Comparison of ENCODE assay signal across 16 cellular contexts in genomic region chr14:65231286-65231980, GRCh38.
A peak's percentile ranks its signal among the peaks of the same experiment; 100 is the strongest.
DNase-seq lines count a peak whose midpoint lies in the region; ATAC-seq and TF ChIP-seq lines count a peak whose summit lies in the region.
"Had no signal": no experiment of that assay in that cellular context is flagged by ENCODE, and none has a peak within 500 bp of the region (broad histone marks: within the 10 kb centered on the region; RNA-seq: fewer than 3 reads in every experiment).

No MANE protein-coding gene starts in this region.

- peaks cover 4 to 16% (median 9%) of the 10 kb centered on the region in 5 experiments for H3K9me3 Mint-ChIP-seq in brain
- H3K9me3 Mint-ChIP-seq: naive thymus-derived CD4-positive, alpha-beta T cell had no signal

- ATAC-seq in heart right ventricle (no peak), Right ventricle myocardium superior (ENCODE audit: poor library complexity) (no peak), GM21526 (IDR thresholded peaks at IDR 0.05; ENCODE audit: low FRiP score, unreplicated experiment) (no peak)
- ATAC-seq: activated CD8-positive, alpha-beta T cell treated with anti-CD3 and anti-CD28 coated beads, Interleukin-2, amount 10 ng/mL, durations not matched to agents 7 days and 5 days; esophagus mucosa; naive thymus-derived CD4-positive, alpha-beta T cell had no signal

- DNase-seq in heart right ventricle = no peak
- no peak for DNase-seq in Right ventricle myocardium superior
- no peak for DNase-seq in NCI-H2227 (lab: John Stamatoyannopoulos, UW; ENCODE audit: unreplicated experiment)
- no peak for DNase-seq in iPS-NIHi7 (ENCODE audit: extremely low spot score)
- no peak for DNase-seq in AML-193 (lab: John Stamatoyannopoulos, UW)
- DNase-seq: activated CD8-positive, alpha-beta T cell treated with anti-CD3 and anti-CD28 coated beads, Interleukin-2, amount 10 ng/mL, durations not matched to agents 7 days and 5 days; activated naive CD4-positive, alpha-beta T cell treated with Interleukin-2 at 50 U/mL for 16 hours; DND-41; naive thymus-derived CD4-positive, alpha-beta T cell; NCI-H524 treated with DMSO at 0.1 percent for 48 hours; T1000 had no signal

- H3K9ac ChIP-seq in mucosa of stomach (ENCODE audit: low read length) = peak overlapping the region; percentile 8

- H3K4me1 Mint-ChIP-seq in brain = peaks cover 44% of the 10 kb centered on the region

- peak overlapping the region in 1 of 5 experiments; percentile 36 for H3K4me3 Mint-ChIP-seq in brain
- H3K4me3 Mint-ChIP-seq: activated CD8-positive, alpha-beta T cell treated with anti-CD3 and anti-CD28 coated beads, Interleukin-2, amount 10 ng/mL, durations not matched to agents 7 days and 5 days had no signal

- TF ChIP-seq CTCF in heart right ventricle (IDR thresholded peaks at IDR 0.05) (no peak), brain (conservative IDR thresholded peaks at IDR 0.05) (no peak)

- H3K27ac ChIP-seq in heart right ventricle = peak overlapping the region in 8 of 10 donors; percentile 54 to 95 (median 87)

- no peaks in the 10 kb centered on the region for H3K27me3 Mint-ChIP-seq in brain
- H3K27me3 Mint-ChIP-seq: naive thymus-derived CD4-positive, alpha-beta T cell had no signal

- H3K36me3 ChIP-seq in heart right ventricle (no peaks in the 10 kb centered on the region), mucosa of stomach (ENCODE audit: control insufficient read depth, insufficient read depth, low read length) (no peaks in the 10 kb centered on the region)
- H3K36me3 ChIP-seq: tibial artery had no signal

- H3K27me3 ChIP-seq in heart right ventricle = no peaks in the 10 kb centered on the region
- no peaks in the 10 kb centered on the region for H3K27me3 ChIP-seq in mucosa of stomach (ENCODE audit: control insufficient read depth, insufficient read depth, low read length)
- H3K27me3 ChIP-seq: tibial artery had no signal

- H3K4me1 ChIP-seq in heart right ventricle = peaks cover 0 to 43% (median 11%) of the 10 kb centered on the region in 9 donors
- H3K4me1 ChIP-seq in mucosa of stomach (ENCODE audit: control insufficient read depth, insufficient read depth, low read length) = peaks cover 50% of the 10 kb centered on the region

- WGBS in heart right ventricle, 2 donors = 88 to 92% methylated on average over 6 of the region's 6 CpGs

- no peak overlapping the region for H3K4me3 ChIP-seq in heart right ventricle
- no peak overlapping the region for H3K4me3 ChIP-seq in mucosa of stomach (ENCODE audit: low read length)
- H3K4me3 ChIP-seq: tibial artery had no signal

- H3K9me3 ChIP-seq in heart right ventricle (no peaks in the 10 kb centered on the region), mucosa of stomach (ENCODE audit: control insufficient read depth, low read length) (no peaks in the 10 kb centered on the region)
- H3K9me3 ChIP-seq: tibial artery had no signal

- intact Hi-C loops in heart right ventricle (cut with DNase I) = loop anchor here in 1 of 10 donors (10.0 kb wide), 1 partner anchor 103 kb away; no protein-coding TSS in a partner anchor
- intact Hi-C loops in Right ventricle myocardium superior (cut with DNase I) = no loop called here

- peaks cover 3% of the 10 kb centered on the region for H3K36me3 Mint-ChIP-seq in brain

- peak overlapping the region; percentile 68 to 89 (median 77) for H3K27ac Mint-ChIP-seq in brain
- H3K27ac Mint-ChIP-seq: activated CD8-positive, alpha-beta T cell treated with anti-CD3 and anti-CD28 coated beads, Interleukin-2, amount 10 ng/mL, durations not matched to agents 7 days and 5 days had no signal
